19 cellular contexts compared by ENCODE assay signal in genomic region chr14:65234752-65235361, GRCh38.
"Had no signal": no experiment of that assay in that cellular context is flagged by ENCODE, and none has a peak within 500 bp of the region (broad histone marks: within the 10 kb centered on the region; RNA-seq: fewer than 3 reads in every experiment).

No MANE protein-coding gene starts in this region.

- H3K27me3 Mint-ChIP-seq: activated CD8-positive, alpha-beta T cell treated with anti-CD3 and anti-CD28 coated beads for 36 hours; activated naive CD8-positive, alpha-beta T cell had no signal

- H3K4me3 ChIP-seq: left lung, lung, ovary, prostate gland, tibial artery had no signal

- H3K9me3 ChIP-seq: left lung, neutrophil, ovary, prostate gland, tibial artery had no signal

- H3K27ac Mint-ChIP-seq: activated CD8-positive, alpha-beta T cell treated with anti-CD3 and anti-CD28 coated beads for 36 hours; activated naive CD8-positive, alpha-beta T cell; activated T-helper 2 cell treated with anti-CD3 and anti-CD28 coated beads, Interferon-gamma antibody, Interleukin-2, Interleukin-4, amounts not matched to agents 10 μg/mL and 5 μg/mL and 100 μg/mL, durations not matched to agents 14 hours and 24 hours and 36 hours; dendritic cell treated with granulocyte-macrophage colony-stimulating factor and Interleukin-4, amounts not matched to agents 40 ng/mL and 50 ng/mL, for 4 days; immature natural killer cell; natural killer cell treated with Interleukin-12 subunit alpha and Interleukin-12 subunit beta and Interleukin-15 and Interleukin-18, amount 100 ng/mL, for 72 hours had no signal

- H3K27me3 ChIP-seq: left lung, neutrophil, ovary had no signal

- H3K36me3 Mint-ChIP-seq: activated naive CD8-positive, alpha-beta T cell; natural killer cell treated with Interleukin-12 subunit alpha and Interleukin-12 subunit beta and Interleukin-15 and Interleukin-18, amount 100 ng/mL, for 72 hours had no signal

- H3K36me3 ChIP-seq: left lung, neutrophil, ovary, prostate gland, tibial artery had no signal

- DNase-seq: activated CD4-positive, alpha-beta T cell treated with anti-CD3 and anti-CD28 coated beads for 48 hours; activated CD8-positive, alpha-beta T cell treated with anti-CD3 and anti-CD28 coated beads for 36 hours; activated naive CD4-positive, alpha-beta T cell; activated T-cell treated with anti-CD3 and anti-CD28 coated beads, Interleukin-2, amount 50 U/mL, for 1 hour; effector CD8-positive, alpha-beta T cell; foreskin melanocyte; immature natural killer cell; left lung; ovary; stimulated activated CD4-positive, alpha-beta T cell treated with anti-CD3 and anti-CD28 coated beads, Interleukin-4, amount 100 ng/mL, for 24 hours; stimulated activated naive CD8-positive, alpha-beta T cell treated with anti-CD3 and anti-CD28 coated beads, Interleukin-15, Interleukin-2, amounts not matched to agents 100 U/mL and 50 U/mL, for 24 hours had no signal

- ATAC-seq: activated CD8-positive, alpha-beta T cell treated with anti-CD3 and anti-CD28 coated beads for 36 hours; left lung; natural killer cell treated with Interleukin-12 subunit alpha and Interleukin-12 subunit beta and Interleukin-15 and Interleukin-18, amount 100 ng/mL, for 72 hours; stimulated activated naive CD8-positive, alpha-beta T cell treated with anti-CD3 and anti-CD28 coated beads, Interleukin-15, Interleukin-2, amounts not matched to agents 100 U/mL and 50 U/mL, for 24 hours had no signal

- H3K9me3 Mint-ChIP-seq: activated CD8-positive, alpha-beta T cell treated with anti-CD3 and anti-CD28 coated beads for 36 hours; activated T-helper 2 cell treated with anti-CD3 and anti-CD28 coated beads, Interferon-gamma antibody, Interleukin-2, Interleukin-4, amounts not matched to agents 10 μg/mL and 5 μg/mL and 100 μg/mL, durations not matched to agents 14 hours and 24 hours and 36 hours; dendritic cell treated with granulocyte-macrophage colony-stimulating factor and Interleukin-4, amounts not matched to agents 40 ng/mL and 50 ng/mL, for 4 days; immature natural killer cell; natural killer cell treated with Interleukin-12 subunit alpha and Interleukin-12 subunit beta and Interleukin-15 and Interleukin-18, amount 100 ng/mL, for 72 hours had no signal

- H3K4me3 Mint-ChIP-seq: activated CD8-positive, alpha-beta T cell treated with anti-CD3 and anti-CD28 coated beads for 36 hours; activated naive CD8-positive, alpha-beta T cell; dendritic cell treated with granulocyte-macrophage colony-stimulating factor and Interleukin-4, amounts not matched to agents 40 ng/mL and 50 ng/mL, for 4 days; immature natural killer cell; natural killer cell treated with Interleukin-12 subunit alpha and Interleukin-12 subunit beta and Interleukin-15 and Interleukin-18, amount 100 ng/mL, for 72 hours had no signal

- H3K27ac ChIP-seq: left lung, neutrophil, ovary, prostate gland, tibial artery had no signal
